ENCODE assay signal across 16 cellular contexts in genomic region chr2:99480390-99480789, GRCh38. TPM values are rescaled to one million over a fixed set of nuclear protein-coding genes. Genes with fewer than 3 reads are reported as not detected.
DNase-seq lines count a peak whose midpoint lies in the region; ATAC-seq, FAIRE-seq and TF ChIP-seq lines count a peak whose summit lies in the region.
"Had no signal": no experiment of that assay in that cellular context is flagged by ENCODE, and none has a peak within 500 bp of the region (broad histone marks: within the 10 kb centered on the region; RNA-seq: fewer than 3 reads in every experiment).

No MANE protein-coding gene starts in this region.

- no peak overlapping the region for H3K4me3 ChIP-seq in Karpas-422 (ENCODE audit: low read length)
- no peak overlapping the region for H3K4me3 ChIP-seq in GM12878
- no peak overlapping the region for H3K4me3 ChIP-seq in keratinocyte (ENCODE audit: control insufficient read depth in 2 of 3, extremely low read depth in 1 of 3, insufficient read depth in 2 of 3, low read depth in 1 of 3, low read length in 3 of 3)
- H3K4me3 ChIP-seq: body of pancreas, Peyer's patch, vagina had no signal

- SMC1A ChIA-PET in GM12878 (lab: Charles Lee; ENCODE audit: uncharacterized antibody, unreplicated experiment) = no interaction called here

- H3K9me3 ChIP-seq in Karpas-422 (ENCODE audit: low read length) (no peaks in the 10 kb centered on the region), GM12878 (replicated peaks; ENCODE audit: control insufficient read depth, insufficient read depth, low read length) (peaks cover 2% of the 10 kb centered on the region; the same call in 2 of the 3 replicates), keratinocyte (ENCODE audit: control insufficient read depth, low read depth, low read length) (no peaks in the 10 kb centered on the region)
- H3K9me3 ChIP-seq: body of pancreas, Peyer's patch, vagina had no signal

- dilution Hi-C loops in keratinocyte (cut with MboI; ENCODE audit: extremely low pct_ligation_motif_present, low sequenced_read_pairs) = no loop called here

- H3K79me2 ChIP-seq in Karpas-422 (ENCODE audit: low read length) (peaks cover 100% of the 10 kb centered on the region), GM12878 (ENCODE audit: control insufficient read depth, insufficient read depth, low read length) (peaks cover 91% of the 10 kb centered on the region), keratinocyte (ENCODE audit: control insufficient read depth, insufficient read depth, low read length) (peaks cover 91% of the 10 kb centered on the region)

- peaks cover 32% of the 10 kb centered on the region for H4K20me1 ChIP-seq in Karpas-422 (ENCODE audit: insufficient read depth, low read depth, low read length)
- H4K20me1 ChIP-seq in GM12878 (ENCODE audit: control insufficient read depth, insufficient read depth) = no peaks in the 10 kb centered on the region
- H4K20me1 ChIP-seq in keratinocyte (ENCODE audit: control insufficient read depth, extremely low read depth, insufficient read depth, low read length) = no peaks in the 10 kb centered on the region

- H3K27ac ChIP-seq in Karpas-422 (ENCODE audit: low read length) (peak overlapping the region; percentile 76), GM12878 (ENCODE audit: control insufficient read depth, insufficient read depth) (no peak overlapping the region), keratinocyte (ENCODE audit: control insufficient read depth, insufficient read depth, low read length) (peak overlapping the region; percentile 83)
- H3K27ac ChIP-seq: body of pancreas, Peyer's patch, vagina had no signal

- DNase-seq in ELR (ENCODE audit: low read depth) (peak; percentile 50), Karpas-422 (no peak), GM12878 (ENCODE audit: low read depth, low spot score) (no peak), keratinocyte (ENCODE audit: low read depth, low spot score) (no peak), NCI-H1092 (lab: John Stamatoyannopoulos, UW) (no peak), cerebellum (ENCODE audit: low spot score) (no peak), activated gamma-delta T cell (lab: John Stamatoyannopoulos, UW) (no peak), ACHN (no peak)
- DNase-seq: activated CD4-positive, alpha-beta T cell treated with anti-CD3 and anti-CD28 coated beads, Interleukin-2, amount 50 U/mL, for 4 hours; activated T-cell treated with anti-CD3 and anti-CD28 coated beads for 4 hours; body of pancreas; DMS79 treated with DMSO at 0.1 percent for 48 hours; NCI-H1092 treated with DMSO at 0.1 percent for 48 hours; nucleus accumbens; Peyer's patch had no signal

- BruUV-seq in GM12878 (replicated peaks; lab: Mats Ljungman, UMichigan) = no TSS peak

- no peak for TF ChIP-seq POLR2A in GM12878 (IDR thresholded peaks at IDR 0.05; ENCODE audit: low read depth, low read length)

- no peaks in the 10 kb centered on the region for H3K9me1 ChIP-seq in keratinocyte (ENCODE audit: control insufficient read depth, extremely low read depth, insufficient read depth, low read length)

- in situ Hi-C loops in GM12878 (cut with MboI) = loop anchor here (25.0 kb wide), 1 partner anchor 293 kb away; the partner anchor contains the start of genes MITD1 and MRPL30
- in situ Hi-C loops in ACHN (cut with HindIII; ENCODE audit: low pct_ligation_motif_present, low pct_unique_long_range_greater_than_20kb, low sequenced_read_pairs) = no loop called here

- H2AFZ ChIP-seq in Karpas-422 (ENCODE audit: low read length) (no peak overlapping the region), GM12878 (ENCODE audit: control insufficient read depth, low read depth, low read length) (no peak overlapping the region), keratinocyte (ENCODE audit: control insufficient read depth, low read length) (no peak overlapping the region)

- POLR2A ChIA-PET in GM12878 (lab: Charles Lee) = interaction anchor here (0.6 kb wide), 1 partner anchor 39 kb away, joined by 6 read pairs; no protein-coding TSS in a partner anchor

- TF ChIP-seq RAD21 in GM12878 (IDR thresholded peaks at IDR 0.05; ENCODE audit: insufficient read depth, low read depth, low read length) = no peak

- intact Hi-C loops in GM12878 (cut with micrococcal nuclease; ENCODE audit: unreplicated experiment) = no loop called here

- H3K4me2 ChIP-seq in Karpas-422 (ENCODE audit: low read depth, low read length, poor library complexity, severe bottlenecking) (no peak overlapping the region), GM12878 (ENCODE audit: control insufficient read depth, insufficient read depth) (no peak overlapping the region), keratinocyte (ENCODE audit: control insufficient read depth, extremely low read depth, insufficient read depth, low read depth, low read length) (peak overlapping the region; percentile 47)

- RAD21 ChIA-PET in GM12878 (lab: Charles Lee; ENCODE audit: unreplicated experiment) = no interaction called here

- H3K9ac ChIP-seq in Karpas-422 (ENCODE audit: low read length) (no peak overlapping the region), GM12878 (ENCODE audit: control insufficient read depth, insufficient read depth, low read length) (no peak overlapping the region), keratinocyte (ENCODE audit: control insufficient read depth, extremely low read depth, insufficient read depth, low read length) (peak overlapping the region; percentile 37)

- 35% methylated on average over 1 of the region's 1 CpG for WGBS in GM12878 (ENCODE audit: insufficient coverage, insufficient replicate concordance, low lambda C conversion rate, missing lambda C conversion rate)

- TF ChIP-seq CTCF in GM12878 (IDR thresholded peaks at IDR 0.05 in 2 of 3, conservative IDR thresholded peaks at IDR 0.05 in 1 of 3; ENCODE audit: control insufficient read depth in 2 of 3, extremely low read depth in 1 of 3, insufficient read depth in 1 of 3, low read depth in 3 of 3, low read length in 3 of 3) (no peak), keratinocyte (optimal IDR thresholded peaks at IDR 0.05 in 1 of 3, IDR thresholded peaks at IDR 0.05 in 1 of 3, conservative IDR thresholded peaks at IDR 0.05 in 1 of 3; ENCODE audit: extremely low read depth in 1 of 3, insufficient read depth in 2 of 3, low read length in 3 of 3) (no peak)

- H3K27me3 ChIP-seq in Karpas-422 (ENCODE audit: low read length) (no peaks in the 10 kb centered on the region), GM12878 (replicated peaks in 1 of 2; ENCODE audit: control insufficient read depth in 2 of 2, insufficient read depth in 2 of 2, low read length in 1 of 2) (no peaks in the 10 kb centered on the region), keratinocyte (ENCODE audit: control insufficient read depth, extremely low read depth, insufficient read depth, low read length) (no peaks in the 10 kb centered on the region)
- H3K27me3 ChIP-seq: body of pancreas, Peyer's patch, vagina had no signal

- peaks cover 61% of the 10 kb centered on the region for H3K4me1 ChIP-seq in Karpas-422 (ENCODE audit: low read length)
- peaks cover 6% of the 10 kb centered on the region; the same call in 1 of the 2 replicates for H3K4me1 ChIP-seq in GM12878 (ENCODE audit: control insufficient read depth, insufficient read depth, low read length)
- peaks cover 62% of the 10 kb centered on the region for H3K4me1 ChIP-seq in keratinocyte (ENCODE audit: control insufficient read depth, extremely low read depth, insufficient read depth, low read length)

- FAIRE-seq in GM12878 (lab: Jason Lieb, UNC) (no peak), keratinocyte (lab: Jason Lieb, UNC) (no peak)

- H3K36me3 ChIP-seq in Karpas-422 (ENCODE audit: insufficient read depth, low read length) (peaks cover 5% of the 10 kb centered on the region; the same call in 1 of the 2 replicates), GM12878 (ENCODE audit: control insufficient read depth in 2 of 2, insufficient read depth in 2 of 2, low read length in 1 of 2) (peaks cover 0 to 2% of the 10 kb centered on the region in 2 experiments; a peak in 1 of 4 replicates), keratinocyte (ENCODE audit: control insufficient read depth in 2 of 2, extremely low read depth in 1 of 2, insufficient read depth in 2 of 2, low read length in 2 of 2) (peaks cover 0 to 5% of the 10 kb centered on the region in 2 experiments)
- H3K36me3 ChIP-seq: Peyer's patch, vagina had no signal

- CTCF ChIA-PET in GM12878 (lab: Yijun Ruan, JAX) = interaction anchor here (0.6 kb wide), 1 partner anchor 45 kb away, joined by 3 read pairs; no protein-coding TSS in a partner anchor

- TF ChIP-seq EP300 in GM12878 (IDR thresholded peaks at IDR 0.05; ENCODE audit: borderline replicate concordance in 1 of 2, control insufficient read depth in 1 of 2, low read depth in 2 of 2, low read length in 2 of 2) = no peak

- ATAC-seq in GM12878 = 0 out of 3 replicates have a peak, but pooled peaks have one; percentile 11
- ATAC-seq: body of pancreas had no signal

- H3K9me2 ChIP-seq in Karpas-422 (replicated peaks; ENCODE audit: insufficient read depth, low read length) = no peaks in the 10 kb centered on the region

RNA-seq across cellular contexts. Expression of gene REV1, which starts 9.4 kb away (rescaled TPM):
- 38.9 and 96.3 TPM in 2 replicates for total RNA-seq in Karpas-422 (2014; rRNA removed; shearing (Covaris generic); ENCODE audit: low replicate concordance)
- total RNA-seq in GM12878 (2013; cell fraction: nucleolus; rRNA removed) = 240 and 257 TPM in 2 replicates
- total RNA-seq in GM12878 (2014; rRNA removed) (37.6 and 38.9 TPM in 2 replicates), GM12878 (2014; rRNA removed; fragmentation: Illumina TruSeq; extraction: Trizol) (31.8 and 39.8 TPM in 2 replicates), GM12878 (2021) (26.0 and 30.7 TPM in 2 replicates), cerebellum (99.2 TPM)
- polyA plus RNA-seq in GM12878 (2011; ENCODE audit: low read depth) = 17.0 TPM
- polyA plus RNA-seq in GM12878 (2011; rRNA removed) (46.8 and 52.3 TPM in 2 replicates), GM12878 (2014; fragmentation: Illumina TruSeq; extraction: Trizol) (30.0 and 42.1 TPM in 2 replicates), GM12878 (2014; fragmentation: Nextera tagmentation; extraction: Ambion mirVana) (10 to 100 TPM; 11.3 to 12.9 TPM), GM12878 (2014; rRNA removed) (23.5 and 27.9 TPM in 2 replicates), GM12878 (2016; fragmentation: Nextera tagmentation; extraction: Ambion mirVana) (10 to 100 TPM; 20.0 to 22.4 TPM), keratinocyte (28.9 to 56.4 TPM (median 42.6 TPM) in 3 replicates)
- polyA plus RNA-seq in GM12878 (2011; cell fraction: cytosol; rRNA removed) = 13.8 and 16.8 TPM in 2 replicates
- polyA plus RNA-seq in GM12878 (2011; cell fraction: nucleus; rRNA removed) = 87.9 and 113 TPM in 2 replicates
- polyA plus RNA-seq in GM12878 (2012) = 21.2 and 23.1 TPM in 2 replicates
- polyA minus RNA-seq in GM12878 (2011; rRNA and poly(A)+ RNA removed) = 45.3 and 50.5 TPM in 2 replicates
- polyA minus RNA-seq in GM12878 (2011; cell fraction: cytosol; rRNA and poly(A)+ RNA removed) = 9.8 and 13.4 TPM in 2 replicates
- 63.3 and 81.1 TPM in 2 replicates for polyA minus RNA-seq in GM12878 (2011; cell fraction: nucleus; rRNA and poly(A)+ RNA removed)
- polyA plus RNA-seq in keratinocyte (2011; ENCODE audit: low read depth) = 73.5 TPM
- 11.1 and 23.3 TPM in 2 replicates for polyA plus RNA-seq in keratinocyte (2011; cell fraction: cytosol; rRNA removed)
- 90.3 and 107 TPM in 2 replicates for polyA plus RNA-seq in keratinocyte (2011; cell fraction: nucleus; rRNA removed)
- 24.2 and 32.7 TPM in 2 replicates for polyA plus RNA-seq in keratinocyte (2012; ENCODE audit: low replicate concordance)
- 33.0 to 89.6 TPM (median 33.4 TPM) in 3 replicates for polyA minus RNA-seq in keratinocyte
- 16.7 TPM for polyA minus RNA-seq in keratinocyte (2011; cell fraction: cytosol; rRNA and poly(A)+ RNA removed)
- 58.5 and 130 TPM in 2 replicates for polyA minus RNA-seq in keratinocyte (2011; cell fraction: nucleus; rRNA and poly(A)+ RNA removed)
